In the genomic region with DNA sequence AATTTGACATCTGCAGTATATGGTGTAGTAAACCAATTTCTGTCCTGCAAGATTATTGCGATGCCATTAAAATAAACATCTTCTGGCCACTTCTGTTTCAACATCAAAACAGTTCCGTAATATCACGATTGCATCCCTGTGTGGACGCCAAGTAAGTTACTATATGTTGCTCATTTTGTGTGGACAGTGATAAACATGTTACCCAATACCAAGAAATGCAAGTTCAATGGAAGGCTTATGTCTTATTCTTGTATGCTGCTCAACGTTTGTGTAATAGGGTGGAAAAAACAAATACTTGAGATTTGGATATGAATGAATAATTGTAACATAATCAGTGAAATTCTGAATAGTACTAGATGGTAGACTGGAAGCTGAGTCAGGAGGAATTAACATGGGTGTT, we compare ENCODE assay signal across 1 cellular context.
A peak's percentile ranks its signal among the peaks of the same experiment; 100 is the strongest.
TF ChIP-seq lines count a peak whose summit lies in the region.

No MANE protein-coding gene starts in this region.

TF ChIP-seq in K562, 482 proteins besides CTCF, POLR2A, EP300 and RAD21:
- TF ChIP-seq, protein P1, sequence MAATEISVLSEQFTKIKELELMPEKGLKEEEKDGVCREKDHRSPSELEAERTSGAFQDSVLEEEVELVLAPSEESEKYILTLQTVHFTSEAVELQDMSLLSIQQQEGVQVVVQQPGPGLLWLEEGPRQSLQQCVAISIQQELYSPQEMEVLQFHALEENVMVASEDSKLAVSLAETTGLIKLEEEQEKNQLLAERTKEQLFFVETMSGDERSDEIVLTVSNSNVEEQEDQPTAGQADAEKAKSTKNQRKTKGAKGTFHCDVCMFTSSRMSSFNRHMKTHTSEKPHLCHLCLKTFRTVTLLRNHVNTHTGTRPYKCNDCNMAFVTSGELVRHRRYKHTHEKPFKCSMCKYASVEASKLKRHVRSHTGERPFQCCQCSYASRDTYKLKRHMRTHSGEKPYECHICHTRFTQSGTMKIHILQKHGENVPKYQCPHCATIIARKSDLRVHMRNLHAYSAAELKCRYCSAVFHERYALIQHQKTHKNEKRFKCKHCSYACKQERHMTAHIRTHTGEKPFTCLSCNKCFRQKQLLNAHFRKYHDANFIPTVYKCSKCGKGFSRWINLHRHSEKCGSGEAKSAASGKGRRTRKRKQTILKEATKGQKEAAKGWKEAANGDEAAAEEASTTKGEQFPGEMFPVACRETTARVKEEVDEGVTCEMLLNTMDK (IDR thresholded peaks at IDR 0.05; ENCODE audit: borderline replicate concordance, insufficient read depth, low read depth, low read length, poor library complexity, severe bottlenecking) = no peak
- TF ChIP-seq ETS2 (tag; IDR thresholded peaks at IDR 0.05; ENCODE audit: borderline replicate concordance, poor library complexity, severe bottlenecking) (no peak), GABPB1 (CRISPR knock-in tag; IDR thresholded peaks at IDR 0.05) (no peak), SMAD4 (CRISPR knock-in tag; conservative IDR thresholded peaks at IDR 0.05) (no peak), CEBPB (tag; IDR thresholded peaks at IDR 0.05) (0 out of 2 replicates have a peak, but pooled peaks have one; percentile 12)
- TF ChIP-seq, protein P2, sequence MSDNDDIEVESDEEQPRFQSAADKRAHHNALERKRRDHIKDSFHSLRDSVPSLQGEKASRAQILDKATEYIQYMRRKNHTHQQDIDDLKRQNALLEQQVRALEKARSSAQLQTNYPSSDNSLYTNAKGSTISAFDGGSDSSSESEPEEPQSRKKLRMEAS (CRISPR knock-in tag; IDR thresholded peaks at IDR 0.05) = no peak
- TF ChIP-seq, protein P3, sequence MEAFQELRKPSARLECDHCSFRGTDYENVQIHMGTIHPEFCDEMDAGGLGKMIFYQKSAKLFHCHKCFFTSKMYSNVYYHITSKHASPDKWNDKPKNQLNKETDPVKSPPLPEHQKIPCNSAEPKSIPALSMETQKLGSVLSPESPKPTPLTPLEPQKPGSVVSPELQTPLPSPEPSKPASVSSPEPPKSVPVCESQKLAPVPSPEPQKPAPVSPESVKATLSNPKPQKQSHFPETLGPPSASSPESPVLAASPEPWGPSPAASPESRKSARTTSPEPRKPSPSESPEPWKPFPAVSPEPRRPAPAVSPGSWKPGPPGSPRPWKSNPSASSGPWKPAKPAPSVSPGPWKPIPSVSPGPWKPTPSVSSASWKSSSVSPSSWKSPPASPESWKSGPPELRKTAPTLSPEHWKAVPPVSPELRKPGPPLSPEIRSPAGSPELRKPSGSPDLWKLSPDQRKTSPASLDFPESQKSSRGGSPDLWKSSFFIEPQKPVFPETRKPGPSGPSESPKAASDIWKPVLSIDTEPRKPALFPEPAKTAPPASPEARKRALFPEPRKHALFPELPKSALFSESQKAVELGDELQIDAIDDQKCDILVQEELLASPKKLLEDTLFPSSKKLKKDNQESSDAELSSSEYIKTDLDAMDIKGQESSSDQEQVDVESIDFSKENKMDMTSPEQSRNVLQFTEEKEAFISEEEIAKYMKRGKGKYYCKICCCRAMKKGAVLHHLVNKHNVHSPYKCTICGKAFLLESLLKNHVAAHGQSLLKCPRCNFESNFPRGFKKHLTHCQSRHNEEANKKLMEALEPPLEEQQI (IDR thresholded peaks at IDR 0.05) = no peak
